ENCODE assay signal across 28 cellular contexts in genomic region chr1:20265243-20265642, GRCh38. TPM values are rescaled to one million over a fixed set of nuclear protein-coding genes. Genes with fewer than 3 reads are reported as not detected.
DNase-seq lines count a peak whose midpoint lies in the region; ATAC-seq and TF ChIP-seq lines count a peak whose summit lies in the region.
"Had no signal": no experiment of that assay in that cellular context is flagged by ENCODE, and none has a peak within 500 bp of the region (broad histone marks: within the 10 kb centered on the region; RNA-seq: fewer than 3 reads in every experiment).

No MANE protein-coding gene starts in this region.

- CTCF ChIA-PET in activated CD8-positive, alpha-beta T cell treated with anti-CD3 and anti-CD28 coated beads for 36 hours (lab: Charles Lee) = interaction anchor here (0.8 kb wide), 1 partner anchor 53 kb away, joined by 3 read pairs; no protein-coding TSS in a partner anchor

- DNase-seq in DMS 273 (lab: John Stamatoyannopoulos, UW; ENCODE audit: unreplicated experiment) (peak; percentile 24), DMS 273 treated with DMSO at 0.1 percent for 48 hours (lab: John Stamatoyannopoulos, UW) (no peak), cardiac muscle cell (ENCODE audit: low read depth in 1 of 2, low spot score in 1 of 2) (peak; percentile 14 to 73), esophagus muscularis mucosa (ENCODE audit: extremely low spot score) (no peak), HUDEP-2 (lab: John Stamatoyannopoulos, UW; ENCODE audit: unreplicated experiment in 76 of 76) (no peak)
- DNase-seq in activated CD8-positive, alpha-beta T cell treated with anti-CD3 and anti-CD28 coated beads for 36 hours = no peak
- DNase-seq: activated CD4-positive, alpha-beta memory T cell treated with anti-CD3 and anti-CD28 coated beads for 36 hours; activated naive CD4-positive, alpha-beta T cell treated with Interleukin-2 at 50 U/mL for 16 hours; activated T-cell treated with anti-CD3 and anti-CD28 coated beads for 4 hours; AML-193; colonic mucosa; DMS79 treated with DMSO at 0.1 percent for 48 hours; immature natural killer cell; Karpas-422; lower lobe of right lung; naive B cell; NCI-H1105 treated with DMSO at 0.1 percent for 48 hours; NCI-H2081; ovary; Peyer's patch; stimulated activated CD4-positive, alpha-beta T cell treated with anti-CD3 and anti-CD28 coated beads, Interleukin-2, amount 100 ng/mL, for 24 hours; stimulated activated naive CD8-positive, alpha-beta T cell treated with anti-CD3 and anti-CD28 coated beads, Interleukin-15, Interleukin-2, amounts not matched to agents 100 U/mL and 50 U/mL, for 24 hours; T-helper 2 cell had no signal

- TF ChIP-seq POLR2A in esophagus muscularis mucosa (IDR thresholded peaks at IDR 0.05; ENCODE audit: low read depth) = no peak

- ATAC-seq in activated CD8-positive, alpha-beta T cell treated with anti-CD3 and anti-CD28 coated beads for 36 hours = no peak
- ATAC-seq in GM18870 (IDR thresholded peaks at IDR 0.05; ENCODE audit: unreplicated experiment) = no peak
- ATAC-seq: stimulated activated naive CD8-positive, alpha-beta T cell treated with anti-CD3 and anti-CD28 coated beads, Interleukin-15, Interleukin-2, amounts not matched to agents 100 U/mL and 50 U/mL, for 24 hours had no signal

- H3K27ac ChIP-seq in cardiac muscle cell (no peak overlapping the region), mucosa of rectum (ENCODE audit: low read depth in 2 of 2, low read length in 2 of 2) (peak overlapping the region; percentile 10 to 35), esophagus muscularis mucosa (replicated peaks in 1 of 4) (no peak overlapping the region)
- H3K27ac ChIP-seq: 22Rv1, colonic mucosa, lower lobe of right lung, ovary, Peyer's patch, SK-N-MC, tibial nerve had no signal

- H3K36me3 ChIP-seq in cardiac muscle cell (no peaks in the 10 kb centered on the region), mucosa of rectum (ENCODE audit: control insufficient read depth in 2 of 2, insufficient read depth in 2 of 2, low read length in 2 of 2) (no peaks in the 10 kb centered on the region), esophagus muscularis mucosa (no peaks in the 10 kb centered on the region)
- H3K36me3 ChIP-seq: colonic mucosa, lower lobe of right lung, ovary, Peyer's patch, tibial nerve had no signal

- H3K4me1 ChIP-seq in cardiac muscle cell (ENCODE audit: low read depth) (no peaks in the 10 kb centered on the region), mucosa of rectum (ENCODE audit: control insufficient read depth in 2 of 2, insufficient read depth in 2 of 2, low read length in 2 of 2) (peaks cover 5 to 6% of the 10 kb centered on the region in 2 donors), esophagus muscularis mucosa (peaks cover 0 to 5% (median 2%) of the 10 kb centered on the region in 4 donors)
- H3K4me1 ChIP-seq: colonic mucosa, lower lobe of right lung, Peyer's patch, tibial nerve had no signal

- H3K27me3 ChIP-seq in cardiac muscle cell = no peaks in the 10 kb centered on the region
- H3K27me3 ChIP-seq in mucosa of rectum (ENCODE audit: control insufficient read depth in 2 of 2, insufficient read depth in 2 of 2, low read length in 2 of 2) = no peaks in the 10 kb centered on the region
- H3K27me3 ChIP-seq in esophagus muscularis mucosa = peaks cover 0 to under 1% (median 0%) of the 10 kb centered on the region in 4 donors
- H3K27me3 ChIP-seq: colonic mucosa, ovary, Peyer's patch had no signal

- H3K9ac ChIP-seq in mucosa of rectum (ENCODE audit: low read depth in 1 of 2, low read length in 2 of 2) = no peak overlapping the region

- H3K9me3 ChIP-seq in cardiac muscle cell (ENCODE audit: low read depth) (no peaks in the 10 kb centered on the region), mucosa of rectum (ENCODE audit: control insufficient read depth in 2 of 2, low read length in 2 of 2) (no peaks in the 10 kb centered on the region), esophagus muscularis mucosa (no peaks in the 10 kb centered on the region)
- H3K9me3 ChIP-seq: colonic mucosa, lower lobe of right lung, ovary, Peyer's patch, tibial nerve had no signal

- intact Hi-C loops in activated CD8-positive, alpha-beta T cell treated with anti-CD3 and anti-CD28 coated beads for 36 hours (cut with micrococcal nuclease) = no loop called here
- intact Hi-C loops in esophagus muscularis mucosa (cut with DNase I) = no loop called here

- TF ChIP-seq EP300 in esophagus muscularis mucosa (IDR thresholded peaks at IDR 0.05) = no peak

- peaks cover 7% of the 10 kb centered on the region for H3K27me3 Mint-ChIP-seq in activated CD8-positive, alpha-beta T cell treated with anti-CD3 and anti-CD28 coated beads for 36 hours

- WGBS in esophagus muscularis mucosa = 69% methylated on average over 4 of the region's 4 CpGs

- H3K36me3 Mint-ChIP-seq in activated CD8-positive, alpha-beta T cell treated with anti-CD3 and anti-CD28 coated beads for 36 hours (ENCODE audit: low read depth) = no peaks in the 10 kb centered on the region
- H3K36me3 Mint-ChIP-seq: activated CD4-positive, alpha-beta memory T cell treated with anti-CD3 and anti-CD28 coated beads for 36 hours; immature natural killer cell had no signal

- no peaks in the 10 kb centered on the region for H3K4me1 Mint-ChIP-seq in activated CD8-positive, alpha-beta T cell treated with anti-CD3 and anti-CD28 coated beads for 36 hours (ENCODE audit: low read depth)
- H3K4me1 Mint-ChIP-seq: immature natural killer cell, naive B cell had no signal

- peaks cover 2% of the 10 kb centered on the region for H3K9me3 Mint-ChIP-seq in activated CD8-positive, alpha-beta T cell treated with anti-CD3 and anti-CD28 coated beads for 36 hours
- H3K9me3 Mint-ChIP-seq: activated CD4-positive, alpha-beta memory T cell treated with anti-CD3 and anti-CD28 coated beads for 36 hours had no signal

- POLR2A ChIA-PET in activated CD8-positive, alpha-beta T cell treated with anti-CD3 and anti-CD28 coated beads for 36 hours (lab: Charles Lee) = no interaction called here

- H3K27ac Mint-ChIP-seq in activated CD8-positive, alpha-beta T cell treated with anti-CD3 and anti-CD28 coated beads for 36 hours = no peak overlapping the region
- H3K27ac Mint-ChIP-seq: activated CD4-positive, alpha-beta memory T cell treated with anti-CD3 and anti-CD28 coated beads for 36 hours; immature natural killer cell had no signal

- H3K4me3 Mint-ChIP-seq in activated CD8-positive, alpha-beta T cell treated with anti-CD3 and anti-CD28 coated beads for 36 hours = no peak overlapping the region
- H3K4me3 Mint-ChIP-seq: activated CD4-positive, alpha-beta memory T cell treated with anti-CD3 and anti-CD28 coated beads for 36 hours; immature natural killer cell; naive B cell had no signal

- H3K4me3 ChIP-seq in cardiac muscle cell (no peak overlapping the region), mucosa of rectum (ENCODE audit: low read length in 2 of 2) (no peak overlapping the region), esophagus muscularis mucosa (no peak overlapping the region)
- H3K4me3 ChIP-seq: colonic mucosa, lower lobe of right lung, ovary, Peyer's patch, SK-N-MC, tibial nerve had no signal

- TF ChIP-seq CTCF in cardiac muscle cell (IDR thresholded peaks at IDR 0.05; ENCODE audit: low read depth, low read length) (no peak), esophagus muscularis mucosa (IDR thresholded peaks at IDR 0.05) (no peak)
- no peak for TF ChIP-seq CTCF in activated CD8-positive, alpha-beta T cell treated with anti-CD3 and anti-CD28 coated beads for 36 hours (IDR thresholded peaks at IDR 0.05)

RNA-seq across cellular contexts. Expression of gene VWA5B1, which starts 25.4 kb away (rescaled TPM):
- total RNA-seq in cardiac muscle cell (0.27 and 0.39 TPM in 2 replicates), esophagus muscularis mucosa (under 1 TPM in 1 of 4 donors, not detected in 3; under 0.01 TPM)
- polyA plus RNA-seq in cardiac muscle cell = 0.37 TPM in 1 of 2 replicates, not detected in the other
- not detected for total RNA-seq in activated CD8-positive, alpha-beta T cell treated with anti-CD3 and anti-CD28 coated beads for 36 hours
- total RNA-seq: activated CD4-positive, alpha-beta memory T cell treated with anti-CD3 and anti-CD28 coated beads for 36 hours; Peyer's patch; tibial nerve had no signal
- polyA plus RNA-seq: immature natural killer cell, ovary had no signal

Comparison
In these comparisons a context has a peak if more than half of its experiments do, and no peak if none do; other contexts are left out.
1. DNase-seq: peak in DMS 273 (single experiment) and cardiac muscle cell (2 of 2); none in DMS 273 treated with DMSO at 0.1 percent for 48 hours (single experiment), activated CD8-positive, alpha-beta T cell treated with anti-CD3 and anti-CD28 coated beads for 36 hours (single experiment), esophagus muscularis mucosa (single experiment) and HUDEP-2 (0 of 76).
2. H3K27ac ChIP-seq: peak in mucosa of rectum (2 of 2); none in cardiac muscle cell (single experiment) and esophagus muscularis mucosa (0 of 4).